In the genomic region with DNA sequence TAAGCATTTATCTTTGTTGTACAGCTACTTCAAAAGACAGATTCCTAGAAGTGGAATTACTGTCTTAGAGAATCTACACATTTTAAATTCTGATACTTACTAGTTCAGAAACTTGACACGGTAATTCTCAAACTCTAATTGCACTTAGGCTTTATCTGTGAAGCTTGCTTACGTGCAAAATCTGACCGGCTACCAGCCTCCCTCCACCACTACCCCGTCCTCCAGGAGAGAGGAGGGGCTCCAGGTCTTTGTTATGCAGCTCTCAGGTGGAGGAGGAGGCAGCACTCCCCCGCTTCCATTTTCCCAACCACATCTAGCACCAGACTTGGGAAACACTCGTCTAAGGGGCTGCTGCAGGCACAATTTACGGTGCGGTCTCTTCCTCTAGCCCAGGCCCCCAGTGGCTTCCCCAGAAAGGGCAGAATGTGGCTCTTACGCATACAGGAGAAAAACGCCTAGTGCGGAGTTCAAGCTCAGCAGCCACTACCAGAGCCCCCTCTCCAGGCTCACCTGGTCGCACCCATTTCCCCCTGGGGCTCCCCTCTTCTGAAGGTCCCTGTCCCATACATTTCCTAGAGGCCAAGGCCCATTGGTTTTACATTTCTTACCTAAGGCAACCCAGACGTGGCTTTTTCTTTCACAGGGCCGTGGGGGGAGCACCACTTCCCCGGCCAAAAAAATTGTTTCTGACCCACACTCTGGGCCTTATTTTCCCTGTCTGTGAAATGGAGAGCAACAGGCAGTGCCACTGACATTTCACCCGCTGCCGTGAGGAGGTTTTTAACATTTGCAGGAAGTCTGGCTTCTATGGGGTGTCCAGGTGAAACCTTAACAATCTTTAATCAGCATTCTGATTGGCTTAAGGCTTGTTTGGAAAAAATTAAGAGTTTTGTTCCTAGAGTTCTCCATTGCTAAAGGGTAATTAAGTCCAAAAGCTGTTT, we compare ENCODE assay signal across 9 cellular contexts. TPM values are rescaled to one million over a fixed set of nuclear protein-coding genes. Genes with fewer than 3 reads are reported as not detected.
DNase-seq lines count a peak whose midpoint lies in the region; ATAC-seq and TF ChIP-seq lines count a peak whose summit lies in the region.
"Had no signal": no experiment of that assay in that cellular context is flagged by ENCODE, and none has a peak within 500 bp of the region (broad histone marks: within the 10 kb centered on the region; RNA-seq: fewer than 3 reads in every experiment).

No MANE protein-coding gene starts in this region.

- H3K36me3 ChIP-seq in heart left ventricle (no peaks in the 10 kb centered on the region), adrenal gland (replicated peaks in 1 of 2) (no peaks in the 10 kb centered on the region), mesodermal cell (ENCODE audit: control insufficient read depth, insufficient read depth, low read length) (peaks cover 7% of the 10 kb centered on the region), uterus (no peaks in the 10 kb centered on the region)

- peak overlapping the region; percentile 75 to 93 (median 89) for H3K27ac ChIP-seq in heart left ventricle
- peak overlapping the region in 4 of 5 donors; percentile 74 to 93 (median 90) for H3K27ac ChIP-seq in adrenal gland
- peak overlapping the region; percentile 93 for H3K27ac ChIP-seq in mesodermal cell (ENCODE audit: low read depth, low read length, severe bottlenecking)
- peak overlapping the region; percentile 90 to 99 for H3K27ac ChIP-seq in uterus

- TF ChIP-seq CTCF in heart left ventricle (IDR thresholded peaks at IDR 0.05) (no peak), adrenal gland (IDR thresholded peaks at IDR 0.05) (no peak), uterus (IDR thresholded peaks at IDR 0.05) (no peak)

- H3K9me3 ChIP-seq in heart left ventricle (no peaks in the 10 kb centered on the region), adrenal gland (replicated peaks in 1 of 3) (no peaks in the 10 kb centered on the region), mesodermal cell (ENCODE audit: control insufficient read depth, low read length) (no peaks in the 10 kb centered on the region), uterus (no peaks in the 10 kb centered on the region)

- intact Hi-C loops in heart left ventricle (cut with DNase I), result loop anchor here in 1 of 10 donors (5.0 kb wide), 1 partner anchor 35 kb away; a partner anchor contains a TSS
- intact Hi-C loops in cardiac septum (cut with DNase I), result no loop called here
- intact Hi-C loops in adrenal gland (cut with DNase I), result no loop called here
- intact Hi-C loops in uterus (cut with DNase I; ENCODE audit: low total_unique reads), result no loop called here

- peaks cover 0 to 38% (median 25%) of the 10 kb centered on the region in 12 donors for H3K4me1 ChIP-seq in heart left ventricle
- H3K4me1 ChIP-seq in adrenal gland (replicated peaks in 1 of 2), result peaks cover 13 to 31% of the 10 kb centered on the region in 2 donors
- peaks cover 21% of the 10 kb centered on the region for H3K4me1 ChIP-seq in mesodermal cell (ENCODE audit: control insufficient read depth, insufficient read depth, low read length, poor library complexity, severe bottlenecking)
- H3K4me1 ChIP-seq in uterus, result peaks cover 0 to 8% of the 10 kb centered on the region in 2 donors

- no peak for TF ChIP-seq POLR2A in heart left ventricle (IDR thresholded peaks at IDR 0.05)
- TF ChIP-seq POLR2A in adrenal gland (IDR thresholded peaks at IDR 0.05), result no peak
- no peak for TF ChIP-seq POLR2A in uterus (IDR thresholded peaks at IDR 0.05)

- H3K27me3 ChIP-seq in heart left ventricle, result no peaks in the 10 kb centered on the region
- H3K27me3 ChIP-seq in adrenal gland, result no peaks in the 10 kb centered on the region
- no peaks in the 10 kb centered on the region for H3K27me3 ChIP-seq in uterus

- H3K4me3 ChIP-seq in heart left ventricle (no peak overlapping the region), adrenal gland (no peak overlapping the region), mesodermal cell (ENCODE audit: extremely low read depth, insufficient read depth, low read length, poor library complexity, severe bottlenecking) (peak overlapping the region; percentile 97), uterus (no peak overlapping the region)

- DNase-seq in heart left ventricle (no peak), cardiac septum (ENCODE audit: low spot score) (no peak), adrenal gland (no peak), uterus (no peak), NCI-H345 (lab: John Stamatoyannopoulos, UW) (no peak)
- no peak for DNase-seq in stimulated activated CD4-positive, alpha-beta T cell treated with anti-CD3 and anti-CD28 coated beads, Interleukin-15, amount 100 ng/mL, for 24 hours
- DNase-seq: DMS79 had no signal

- 62 to 68% (median 64%) methylated on average over 17 of the region's 17 CpGs for WGBS in heart left ventricle, 4 donors
- WGBS in adrenal gland, 4 donors, result 69 to 77% (median 74%) methylated on average over 16 to 17 of the region's 17 CpGs
- WGBS in mesodermal cell (ENCODE audit: insufficient coverage in 2 of 2), 2 experiments, result 12 to 16% methylated on average over 12 to 13 of the region's 17 CpGs

- ATAC-seq in heart left ventricle (no peak), GM19397 (IDR thresholded peaks at IDR 0.05; ENCODE audit: unreplicated experiment) (no peak)

RNA-seq across cellular contexts. Expression of a gene that starts 1.6 kb away (rescaled TPM):
- total RNA-seq in heart left ventricle (10 to 100 TPM in 3 of 9 donors, 1 to 10 TPM in 6; 4.5 to 14.9 (median 8.2) TPM), cardiac septum (6.1 TPM), adrenal gland (10 to 100 TPM in 7 of 8 donors, 1 to 10 TPM in 1; 3.7 to 17.9 (median 11.7) TPM), uterus (10 to 100 TPM in 2 of 4 donors, 1 to 10 TPM in 2; 3.3 to 35.7 (median 17.7) TPM)
- polyA plus RNA-seq in heart left ventricle (1 to 10 TPM; 2.1 to 5.4 TPM), adrenal gland (1 to 10 TPM; 3.4 to 5.8 (median 4.4) TPM)
- 19.9 TPM for polyA plus RNA-seq in mesodermal cell (2013, experiment 1 of 2)
- polyA plus RNA-seq in mesodermal cell (2013, experiment 2 of 2), result 18.1 TPM

RNA-seq across cellular contexts. Expression of a gene that starts 30.5 kb away (rescaled TPM):
- total RNA-seq in heart left ventricle (1,000 to 10,000 TPM in 7 of 9 donors, 100 to 1,000 TPM in 2; 521 to 2,387 (median 1,751) TPM), cardiac septum (2,307 TPM), adrenal gland (1,000 to 10,000 TPM in 3 of 8 donors, 100 to 1,000 TPM in 5; 241 to 1,128 (median 564) TPM), uterus (1,000 to 10,000 TPM in 1 of 4 donors, 100 to 1,000 TPM in 2, 10 to 100 TPM in 1; 18.5 to 1,447 (median 245) TPM)
- polyA plus RNA-seq in heart left ventricle (1,000 to 10,000 TPM in 1 of 2 donors, 100 to 1,000 TPM in 1; 452 to 1,748 TPM), adrenal gland (1,000 to 10,000 TPM in 2 of 3 donors, 100 to 1,000 TPM in 1; 891 to 1,967 (median 1,739) TPM)
- polyA plus RNA-seq in mesodermal cell (2013, experiment 1 of 2), result 294 TPM
- polyA plus RNA-seq in mesodermal cell (2013, experiment 2 of 2), result 219 TPM

RNA-seq across cellular contexts. Expression of a gene that starts 33.7 kb away (rescaled TPM):
- total RNA-seq in heart left ventricle (10 to 100 TPM; 35.5 to 87.7 (median 63.1) TPM), cardiac septum (50.2 TPM), adrenal gland (100 to 1,000 TPM in 3 of 8 donors, 10 to 100 TPM in 5; 54.9 to 144 (median 86.9) TPM), uterus (10 to 100 TPM; 12.8 to 37.7 (median 28.5) TPM)
- polyA plus RNA-seq in heart left ventricle (100 to 1,000 TPM in 1 of 2 donors, 10 to 100 TPM in 1; 58.1 to 101 TPM), adrenal gland (100 to 1,000 TPM in 1 of 3 donors, 10 to 100 TPM in 2; 44.9 to 159 (median 59.3) TPM)
- 96.0 TPM for polyA plus RNA-seq in mesodermal cell (2013, experiment 1 of 2)
- 85.7 TPM for polyA plus RNA-seq in mesodermal cell (2013, experiment 2 of 2)
